Comparison of ENCODE assay signal across 35 cellular contexts in genomic region chr10:112057072-112057471, GRCh38.
"Had no signal": no experiment of that assay in that cellular context is flagged by ENCODE, and none has a peak within 500 bp of the region (broad histone marks: within the 10 kb centered on the region; RNA-seq: fewer than 3 reads in every experiment).

No MANE protein-coding gene starts in this region.

- H3K36me3 ChIP-seq: MG63 had no signal

- H3K9me3 ChIP-seq: MG63 had no signal

- DNase-seq: Karpas-422, Kasumi-1, MG63, MM.1S, MV-4-11, NCI-H1048, NCI-H1092, NCI-H1092 treated with DMSO at 0.1 percent for 48 hours, NCI-H1105, NCI-H1105 treated with DMSO at 0.1 percent for 48 hours, NCI-H1417, NCI-H1417 treated with DMSO at 0.1 percent for 48 hours, NCI-H1436, NCI-H1436 treated with DMSO at 0.1 percent for 48 hours, NCI-H146, NCI-H1694, NCI-H1694 treated with DMSO at 0.1 percent for 48 hours, NCI-H187, NCI-H187 treated with DMSO at 0.1 percent for 48 hours, NCI-H1930, NCI-H2029, NCI-H2029 treated with DMSO at 0.1 percent for 48 hours, NCI-H2081, NCI-H2081 treated with DMSO at 0.1 percent for 48 hours, NCI-H2107, NCI-H2171, NCI-H2171 treated with DMSO at 0.1 percent for 48 hours, NCI-H226, NCI-H345, NCI-H446, NCI-H446 treated with DMSO at 0.1 percent for 48 hours, NCI-H510A, NCI-H510A treated with DMSO at 0.1 percent for 48 hours, NCI-H524, NCI-H524 treated with DMSO at 0.1 percent for 48 hours had no signal

- H3K4me3 ChIP-seq: MG63 had no signal
